In genomic region chr11:38990841-38991240, GRCh38 we compare ENCODE assay signal across 16 cellular contexts.
DNase-seq lines count a peak whose midpoint lies in the region; ATAC-seq and TF ChIP-seq lines count a peak whose summit lies in the region.
"Had no signal": no experiment of that assay in that cellular context is flagged by ENCODE, and none has a peak within 500 bp of the region (broad histone marks: within the 10 kb centered on the region; RNA-seq: fewer than 3 reads in every experiment).

No MANE protein-coding gene starts in this region.

- peak overlapping the region; percentile 60 for H3K4me2 ChIP-seq in mammary epithelial cell (ENCODE audit: insufficient read depth, low read depth, low read length)
- H3K4me2 ChIP-seq: GM23338 had no signal

- no TSS peak for BruUV-seq in mammary epithelial cell (replicated peaks; lab: Mats Ljungman, UMichigan)

- no peaks in the 10 kb centered on the region for H3K9me3 ChIP-seq in mammary epithelial cell (replicated peaks; ENCODE audit: insufficient read depth, low read length)

- in situ Hi-C loops in mammary epithelial cell (cut with MboI; ENCODE audit: low sequenced_read_pairs in 2 of 2) = no loop called here

- peaks cover 16% of the 10 kb centered on the region for H3K4me1 ChIP-seq in mammary epithelial cell (ENCODE audit: insufficient read depth, low read length)
- peaks cover 19% of the 10 kb centered on the region for H3K4me1 ChIP-seq in foreskin keratinocyte

- H3K27ac ChIP-seq in RWPE1 = no peak overlapping the region
- H3K27ac ChIP-seq in mammary epithelial cell (ENCODE audit: insufficient read depth, low read depth, low read length) = peak overlapping the region; percentile 26
- H3K27ac ChIP-seq in foreskin keratinocyte = no peak overlapping the region

- H3K27ac Mint-ChIP-seq in stimulated activated naive CD8-positive, alpha-beta T cell treated with anti-CD3 and anti-CD28 coated beads, Interleukin-15, amount 100 ng/mL, for 72 hours = no peak overlapping the region
- H3K27ac Mint-ChIP-seq in effector memory CD8-positive, alpha-beta T cell = no peak overlapping the region
- H3K27ac Mint-ChIP-seq: CD4-positive, alpha-beta memory T cell; GM23338; H9 had no signal

- WGBS in mammary epithelial cell (ENCODE audit: low coverage, missing lambda C conversion rate) = 8% methylated on average over 2 of the region's 2 CpGs

- H3K27me3 Mint-ChIP-seq in stimulated activated naive CD8-positive, alpha-beta T cell treated with anti-CD3 and anti-CD28 coated beads, Interleukin-15, amount 100 ng/mL, for 72 hours = no peaks in the 10 kb centered on the region
- H3K27me3 Mint-ChIP-seq in effector memory CD8-positive, alpha-beta T cell = no peaks in the 10 kb centered on the region
- H3K27me3 Mint-ChIP-seq: CD4-positive, alpha-beta memory T cell had no signal

- CTCF ChIA-PET in RWPE1 (lab: Yijun Ruan, JAX) (interaction anchor here (0.7 kb wide), 2 partner anchors 8 to 10 kb away, joined by 3 read pairs; no protein-coding TSS in a partner anchor), mammary epithelial cell (lab: Charles Lee; ENCODE audit: low non-redundant PET) (no interaction called here)

- peaks cover 3% of the 10 kb centered on the region for H3K36me3 Mint-ChIP-seq in effector memory CD8-positive, alpha-beta T cell (ENCODE audit: insufficient read depth)
- H3K36me3 Mint-ChIP-seq: CD4-positive, alpha-beta memory T cell had no signal

- intact Hi-C loops in mammary epithelial cell (cut with micrococcal nuclease) = no loop called here

- TF ChIP-seq CTCF in RWPE1 (conservative IDR thresholded peaks at IDR 0.05; ENCODE audit: low read depth) = no peak
- no peak for TF ChIP-seq CTCF in mammary epithelial cell (conservative IDR thresholded peaks at IDR 0.05 in 1 of 2, IDR thresholded peaks at IDR 0.05 in 1 of 2; ENCODE audit: extremely low read depth in 1 of 2, insufficient read depth in 1 of 2, low read depth in 1 of 2, low read length in 2 of 2)
- TF ChIP-seq CTCF in foreskin keratinocyte (conservative IDR thresholded peaks at IDR 0.05) = no peak

- dilution Hi-C loops in mammary epithelial cell (cut with HindIII; ENCODE audit: low sequenced_read_pairs) = no loop called here

- H3K9me3 Mint-ChIP-seq in stimulated activated naive CD8-positive, alpha-beta T cell treated with anti-CD3 and anti-CD28 coated beads, Interleukin-15, amount 100 ng/mL, for 72 hours = peaks cover 19 to 29% of the 10 kb centered on the region in 2 donors
- H3K9me3 Mint-ChIP-seq in effector memory CD8-positive, alpha-beta T cell = peaks cover 10 to 14% of the 10 kb centered on the region in 2 donors

- no peaks in the 10 kb centered on the region for H3K36me3 ChIP-seq in mammary epithelial cell (ENCODE audit: insufficient read depth, low read length)

- DNase-seq in RWPE1 (ENCODE audit: low spot score) (peak; percentile 32), mammary epithelial cell (peak; percentile 76), foreskin keratinocyte (peak; percentile 59 to 77), occipital lobe (lab: John Stamatoyannopoulos, UW) (no peak)
- no peak for DNase-seq in stimulated activated naive CD8-positive, alpha-beta T cell treated with anti-CD3 and anti-CD28 coated beads, Interleukin-15, amount 100 ng/mL, for 72 hours
- DNase-seq in effector memory CD8-positive, alpha-beta T cell = no peak
- DNase-seq: C1 segment of cervical spinal cord; Calu3; CD4-positive, alpha-beta memory T cell; COR-L47; DMS53; DMS79 treated with DMSO at 0.1 percent for 48 hours; GF-D8; H9 had no signal

- no peaks in the 10 kb centered on the region for H4K20me1 ChIP-seq in mammary epithelial cell (ENCODE audit: insufficient read depth, low read length)

- no peak overlapping the region for H3K9ac ChIP-seq in mammary epithelial cell (ENCODE audit: insufficient read depth, low read length)

- no peak overlapping the region for H3K4me3 Mint-ChIP-seq in stimulated activated naive CD8-positive, alpha-beta T cell treated with anti-CD3 and anti-CD28 coated beads, Interleukin-15, amount 100 ng/mL, for 72 hours
- H3K4me3 Mint-ChIP-seq in effector memory CD8-positive, alpha-beta T cell = no peak overlapping the region
- H3K4me3 Mint-ChIP-seq: CD4-positive, alpha-beta memory T cell; GM23338; H9 had no signal

- H3K27me3 ChIP-seq in mammary epithelial cell (ENCODE audit: insufficient read depth, low read length) = no peaks in the 10 kb centered on the region
- no peaks in the 10 kb centered on the region for H3K27me3 ChIP-seq in foreskin keratinocyte

- H3K4me1 Mint-ChIP-seq in stimulated activated naive CD8-positive, alpha-beta T cell treated with anti-CD3 and anti-CD28 coated beads, Interleukin-15, amount 100 ng/mL, for 72 hours = no peaks in the 10 kb centered on the region
- no peaks in the 10 kb centered on the region for H3K4me1 Mint-ChIP-seq in effector memory CD8-positive, alpha-beta T cell (ENCODE audit: low read depth in 2 of 2)
- H3K4me1 Mint-ChIP-seq: CD4-positive, alpha-beta memory T cell; GM23338; H9 had no signal

- no peaks in the 10 kb centered on the region for H3K79me2 ChIP-seq in mammary epithelial cell (ENCODE audit: insufficient read depth, low read length)

- POLR2A ChIA-PET in RWPE1 (lab: Yijun Ruan, JAX; ENCODE audit: low non-redundant PET) = no interaction called here

- peak overlapping the region; percentile 70 for H2AFZ ChIP-seq in mammary epithelial cell (ENCODE audit: low read depth, low read length)
- H2AFZ ChIP-seq: GM23338 had no signal

- peak overlapping the region in 1 of 3 experiments; percentile 3 for H3K4me3 ChIP-seq in mammary epithelial cell (replicated peaks in 1 of 3; ENCODE audit: insufficient read depth in 1 of 3, low read depth in 2 of 3, low read length in 3 of 3)
- H3K4me3 ChIP-seq: GM23338 had no signal

- peak; percentile 94 for ATAC-seq in foreskin keratinocyte
- ATAC-seq in stimulated activated naive CD8-positive, alpha-beta T cell treated with anti-CD3 and anti-CD28 coated beads, Interleukin-15, amount 100 ng/mL, for 72 hours = no peak
- no peak for ATAC-seq in effector memory CD8-positive, alpha-beta T cell (replicated peaks)
- ATAC-seq: GM23338, HCT116 had no signal

Comparison
In these comparisons a context has a peak if more than half of its experiments do, and no peak if none do; other contexts are left out.
1. DNase-seq: peak in RWPE1 (single experiment), mammary epithelial cell (single experiment) and foreskin keratinocyte (2 of 2); none in stimulated activated naive CD8-positive, alpha-beta T cell treated with anti-CD3 and anti-CD28 coated beads, Interleukin-15, amount 100 ng/mL, for 72 hours (0 of 2), occipital lobe (single experiment) and effector memory CD8-positive, alpha-beta T cell (0 of 3).